27 cellular contexts compared by ENCODE assay signal in the genomic region with DNA sequence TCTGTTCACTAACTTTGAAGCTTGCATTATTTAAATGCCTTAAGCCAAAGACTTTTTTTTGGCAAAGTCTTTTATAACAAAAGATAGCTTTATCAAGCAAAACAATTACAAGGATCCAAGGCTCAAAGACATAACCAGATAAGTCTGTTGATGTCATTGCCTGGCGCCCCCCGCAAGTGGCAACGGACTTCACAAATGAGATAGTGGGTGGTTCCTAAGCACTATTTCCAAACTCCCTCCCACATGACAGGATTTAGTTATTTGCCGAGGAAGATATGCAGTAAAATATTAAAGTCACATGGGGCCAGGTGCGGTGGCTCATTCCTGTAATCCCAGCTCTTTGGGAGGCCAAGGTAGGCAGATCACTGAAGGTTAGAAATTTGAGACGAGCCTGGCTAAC.
"Had no signal": no experiment of that assay in that cellular context is flagged by ENCODE, and none has a peak within 500 bp of the region (broad histone marks: within the 10 kb centered on the region; RNA-seq: fewer than 3 reads in every experiment).

No MANE protein-coding gene starts in this region.

- H3K79me2 ChIP-seq: parathyroid adenoma had no signal

- H3K9me3 ChIP-seq: breast epithelium, colonic mucosa, esophagus squamous epithelium, gastrocnemius medialis, psoas muscle, spleen, thoracic aorta, upper lobe of left lung, vagina had no signal

- H3K36me3 ChIP-seq: breast epithelium, colonic mucosa, esophagus squamous epithelium, gastrocnemius medialis, spleen, thoracic aorta, upper lobe of left lung, vagina had no signal

- H3K27me3 Mint-ChIP-seq: activated CD4-positive, alpha-beta memory T cell treated with anti-CD3 and anti-CD28 coated beads, Interleukin-2, amount 10 ng/mL, durations not matched to agents 7 days and 5 days; activated CD4-positive, alpha-beta T cell treated with anti-CD3 and anti-CD28 coated beads, Interleukin-2, amount 10 ng/mL, durations not matched to agents 24 days and 14 days; activated T-cell treated with anti-CD3 and anti-CD28 coated beads, Interleukin-2, amount 50 U/mL, for 24 hours; stimulated activated naive CD8-positive, alpha-beta T cell treated with anti-CD3 and anti-CD28 coated beads, Interleukin-15, Interleukin-2, amounts not matched to agents 100 ng/mL and 50 ng/mL, for 24 hours had no signal

- H3K4me3 ChIP-seq: breast epithelium, colonic mucosa, esophagus squamous epithelium, gastrocnemius medialis, psoas muscle, spleen, thoracic aorta, upper lobe of left lung, vagina had no signal

- H2AFZ ChIP-seq: parathyroid adenoma had no signal

- H3K36me3 Mint-ChIP-seq: naive B cell; stimulated activated effector memory CD8-positive, alpha-beta T cell treated with anti-CD3 and anti-CD28 coated beads, Interleukin-12 subunit alpha, Interleukin-12 subunit beta, amount 100 ng/mL, for 72 hours had no signal

- H3K27ac Mint-ChIP-seq: activated CD4-positive, alpha-beta memory T cell treated with anti-CD3 and anti-CD28 coated beads, Interleukin-2, amount 10 ng/mL, durations not matched to agents 7 days and 5 days; activated CD4-positive, alpha-beta T cell treated with anti-CD3 and anti-CD28 coated beads, Interleukin-2, amount 10 ng/mL, durations not matched to agents 24 days and 14 days; activated T-cell treated with anti-CD3 and anti-CD28 coated beads, Interleukin-2, amount 50 U/mL, for 24 hours; naive B cell; stimulated activated effector memory CD8-positive, alpha-beta T cell treated with anti-CD3 and anti-CD28 coated beads, Interleukin-12 subunit alpha, Interleukin-12 subunit beta, amount 100 ng/mL, for 72 hours; stimulated activated naive CD8-positive, alpha-beta T cell treated with anti-CD3 and anti-CD28 coated beads, Interleukin-15, Interleukin-2, amounts not matched to agents 100 ng/mL and 50 ng/mL, for 24 hours had no signal

- H3K27ac ChIP-seq: breast epithelium, colonic mucosa, epithelial cell of prostate, esophagus squamous epithelium, gastrocnemius medialis, parathyroid adenoma, psoas muscle, spleen, thoracic aorta, upper lobe of left lung, vagina had no signal

- DNase-seq: activated CD4-positive, alpha-beta memory T cell treated with anti-CD3 and anti-CD28 coated beads, Interleukin-2, amount 10 ng/mL, durations not matched to agents 7 days and 5 days; activated CD4-positive, alpha-beta T cell treated with anti-CD3 and anti-CD28 coated beads, Interleukin-2, amount 10 ng/mL, durations not matched to agents 24 days and 14 days; activated CD4-positive, CD25-positive, alpha-beta regulatory T cell treated with anti-CD3 and anti-CD28 coated beads, Interleukin-2, amount 50 U/mL, for 72 hours; activated CD8-positive, alpha-beta memory T cell treated with anti-CD3 and anti-CD28 coated beads, Interleukin-2, amount 50 U/mL, for 48 hours; activated gamma-delta T cell; activated naive CD4-positive, alpha-beta T cell treated with anti-CD3 and anti-CD28 coated beads, Interleukin-2, amount 50 U/mL, for 16 hours; activated T-cell treated with anti-CD3 and anti-CD28 coated beads, Interleukin-2, amount 50 U/mL, for 24 hours; amygdala; colonic mucosa; effector CD8-positive, alpha-beta T cell; esophagus squamous epithelium; gastrocnemius medialis; glutamatergic neuron; mammary epithelial cell; naive B cell; psoas muscle; spleen; stimulated activated CD4-positive, alpha-beta T cell treated with anti-CD3 and anti-CD28 coated beads, Interleukin-2, amount 100 ng/mL, for 48 hours; T-helper 2 cell; upper lobe of left lung had no signal

- H3K4me1 ChIP-seq: breast epithelium, colonic mucosa, esophagus squamous epithelium, gastrocnemius medialis, parathyroid adenoma, psoas muscle, spleen, upper lobe of left lung, vagina had no signal

- ATAC-seq: stimulated activated effector memory CD8-positive, alpha-beta T cell treated with anti-CD3 and anti-CD28 coated beads, Interleukin-12 subunit alpha, Interleukin-12 subunit beta, amount 100 ng/mL, for 72 hours had no signal

- H3K27me3 ChIP-seq: breast epithelium, colonic mucosa, esophagus squamous epithelium, gastrocnemius medialis, spleen, upper lobe of left lung, vagina had no signal

- H3K9ac ChIP-seq: parathyroid adenoma had no signal

- H3K4me1 Mint-ChIP-seq: activated CD4-positive, alpha-beta memory T cell treated with anti-CD3 and anti-CD28 coated beads, Interleukin-2, amount 10 ng/mL, durations not matched to agents 7 days and 5 days; activated CD4-positive, alpha-beta T cell treated with anti-CD3 and anti-CD28 coated beads, Interleukin-2, amount 10 ng/mL, durations not matched to agents 24 days and 14 days; naive B cell had no signal

- H3K4me3 Mint-ChIP-seq: activated CD4-positive, alpha-beta memory T cell treated with anti-CD3 and anti-CD28 coated beads, Interleukin-2, amount 10 ng/mL, durations not matched to agents 7 days and 5 days; activated CD4-positive, alpha-beta T cell treated with anti-CD3 and anti-CD28 coated beads, Interleukin-2, amount 10 ng/mL, durations not matched to agents 24 days and 14 days; activated T-cell treated with anti-CD3 and anti-CD28 coated beads, Interleukin-2, amount 50 U/mL, for 24 hours; naive B cell; stimulated activated effector memory CD8-positive, alpha-beta T cell treated with anti-CD3 and anti-CD28 coated beads, Interleukin-12 subunit alpha, Interleukin-12 subunit beta, amount 100 ng/mL, for 72 hours; stimulated activated naive CD8-positive, alpha-beta T cell treated with anti-CD3 and anti-CD28 coated beads, Interleukin-15, Interleukin-2, amounts not matched to agents 100 ng/mL and 50 ng/mL, for 24 hours had no signal

- H3K9me3 Mint-ChIP-seq: activated CD4-positive, alpha-beta memory T cell treated with anti-CD3 and anti-CD28 coated beads, Interleukin-2, amount 10 ng/mL, durations not matched to agents 7 days and 5 days; activated CD4-positive, alpha-beta T cell treated with anti-CD3 and anti-CD28 coated beads, Interleukin-2, amount 10 ng/mL, durations not matched to agents 24 days and 14 days; activated T-cell treated with anti-CD3 and anti-CD28 coated beads, Interleukin-2, amount 50 U/mL, for 24 hours; stimulated activated naive CD8-positive, alpha-beta T cell treated with anti-CD3 and anti-CD28 coated beads, Interleukin-15, Interleukin-2, amounts not matched to agents 100 ng/mL and 50 ng/mL, for 24 hours had no signal
